In genomic region chr14:105682956-105683570, GRCh38 we compare ENCODE assay signal across 32 cellular contexts.
A peak's percentile ranks its signal among the peaks of the same experiment; 100 is the strongest.
DNase-seq lines count a peak whose midpoint lies in the region; ATAC-seq, FAIRE-seq and TF ChIP-seq lines count a peak whose summit lies in the region.
"Had no signal": no experiment of that assay in that cellular context is flagged by ENCODE, and none has a peak within 500 bp of the region (broad histone marks: within the 10 kb centered on the region; RNA-seq: fewer than 3 reads in every experiment).

No MANE protein-coding gene starts in this region.

- no peak for ATAC-seq in effector memory CD8-positive, alpha-beta T cell (replicated peaks)
- no peak for ATAC-seq in stimulated activated memory B cell treated with anti-CD40 and anti-IgM and Interleukin-4, amounts not matched to agents 10 μg/mL and 1 μg/mL and 100 μg/mL, for 72 hours
- ATAC-seq: esophagus mucosa; left lung; naive thymus-derived CD8-positive, alpha-beta T cell; stimulated activated naive CD8-positive, alpha-beta T cell treated with anti-CD3 and anti-CD28 coated beads, Interleukin-15, amount 100 ng/mL, for 72 hours; T-helper 17 cell had no signal

- no peak for TF ChIP-seq CTCF in Peyer's patch (IDR thresholded peaks at IDR 0.05)

- no peaks in the 10 kb centered on the region for H3K36me3 Mint-ChIP-seq in activated CD4-positive, alpha-beta T cell treated with anti-CD3 and anti-CD28 coated beads, Interleukin-2, amount 10 ng/mL, durations not matched to agents 7 days and 5 days (ENCODE audit: low read depth)
- H3K36me3 Mint-ChIP-seq in effector memory CD8-positive, alpha-beta T cell (ENCODE audit: insufficient read depth) = no peaks in the 10 kb centered on the region
- peaks cover 20% of the 10 kb centered on the region for H3K36me3 Mint-ChIP-seq in stimulated activated memory B cell treated with anti-CD40 and anti-IgM and Interleukin-4, amounts not matched to agents 10 μg/mL and 1 μg/mL and 100 μg/mL, for 72 hours
- H3K36me3 Mint-ChIP-seq in activated naive CD4-positive, alpha-beta T cell treated with anti-CD3 and anti-CD28 coated beads for 36 hours (ENCODE audit: low read depth) = no peaks in the 10 kb centered on the region
- H3K36me3 Mint-ChIP-seq: CD4-positive, alpha-beta memory T cell; naive thymus-derived CD8-positive, alpha-beta T cell had no signal

- FAIRE-seq in small intestine (lab: Jason Lieb, UNC) = no peak

- peaks cover 3% of the 10 kb centered on the region for H3K4me1 Mint-ChIP-seq in activated CD4-positive, alpha-beta T cell treated with anti-CD3 and anti-CD28 coated beads, Interleukin-2, amount 10 ng/mL, durations not matched to agents 7 days and 5 days
- H3K4me1 Mint-ChIP-seq in effector memory CD8-positive, alpha-beta T cell (ENCODE audit: low read depth in 2 of 2) = peaks cover 0 to 2% of the 10 kb centered on the region in 2 donors
- peaks cover 53% of the 10 kb centered on the region for H3K4me1 Mint-ChIP-seq in stimulated activated memory B cell treated with anti-CD40 and anti-IgM and Interleukin-4, amounts not matched to agents 10 μg/mL and 1 μg/mL and 100 μg/mL, for 72 hours
- no peaks in the 10 kb centered on the region for H3K4me1 Mint-ChIP-seq in activated naive CD4-positive, alpha-beta T cell treated with anti-CD3 and anti-CD28 coated beads for 36 hours (ENCODE audit: low read depth)
- H3K4me1 Mint-ChIP-seq: brain; mesothelial cell of epicardium; stimulated activated naive CD8-positive, alpha-beta T cell treated with anti-CD3 and anti-CD28 coated beads, Interleukin-15, amount 100 ng/mL, for 72 hours had no signal

- CTCF ChIA-PET in activated CD4-positive, alpha-beta T cell treated with anti-CD3 and anti-CD28 coated beads, Interleukin-2, amount 10 ng/mL, durations not matched to agents 7 days and 5 days (lab: Charles Lee) = no interaction called here
- CTCF ChIA-PET in activated naive CD4-positive, alpha-beta T cell treated with anti-CD3 and anti-CD28 coated beads for 36 hours (lab: Charles Lee) = no interaction called here

- no peak for TF ChIP-seq POLR2A in Peyer's patch (IDR thresholded peaks at IDR 0.05)

- H3K4me3 ChIP-seq in Peyer's patch (no peak overlapping the region), small intestine (ENCODE audit: low read depth in 1 of 2, low read length in 2 of 2) (no peak overlapping the region)
- H3K4me3 ChIP-seq: adrenal gland, hepatocyte, left lung, thyroid gland had no signal

- intact Hi-C loops in activated naive CD4-positive, alpha-beta T cell treated with anti-CD3 and anti-CD28 coated beads for 36 hours (cut with micrococcal nuclease) = no loop called here

- H3K27me3 Mint-ChIP-seq in activated CD4-positive, alpha-beta T cell treated with anti-CD3 and anti-CD28 coated beads, Interleukin-2, amount 10 ng/mL, durations not matched to agents 7 days and 5 days = no peaks in the 10 kb centered on the region
- H3K27me3 Mint-ChIP-seq in effector memory CD8-positive, alpha-beta T cell = no peaks in the 10 kb centered on the region
- no peaks in the 10 kb centered on the region for H3K27me3 Mint-ChIP-seq in stimulated activated memory B cell treated with anti-CD40 and anti-IgM and Interleukin-4, amounts not matched to agents 10 μg/mL and 1 μg/mL and 100 μg/mL, for 72 hours
- no peaks in the 10 kb centered on the region for H3K27me3 Mint-ChIP-seq in activated naive CD4-positive, alpha-beta T cell treated with anti-CD3 and anti-CD28 coated beads for 36 hours (ENCODE audit: low read depth)
- H3K27me3 Mint-ChIP-seq: brain; CD4-positive, alpha-beta memory T cell; naive thymus-derived CD8-positive, alpha-beta T cell; stimulated activated naive CD8-positive, alpha-beta T cell treated with anti-CD3 and anti-CD28 coated beads, Interleukin-15, amount 100 ng/mL, for 72 hours; T-helper 17 cell had no signal

- WGBS in small intestine, 3 donors = 68 to 87% (median 82%) methylated on average over 3 to 5 of the region's 5 CpGs

- no peaks in the 10 kb centered on the region for H3K9me3 ChIP-seq in Peyer's patch
- no peaks in the 10 kb centered on the region for H3K9me3 ChIP-seq in small intestine (ENCODE audit: control insufficient read depth, low read depth)
- H3K9me3 ChIP-seq: adrenal gland, left lung, thyroid gland had no signal

- H3K4me1 ChIP-seq in Peyer's patch = peaks cover 0 to 3% (median 0%) of the 10 kb centered on the region in 4 donors
- no peaks in the 10 kb centered on the region for H3K4me1 ChIP-seq in small intestine (ENCODE audit: control insufficient read depth in 2 of 2, insufficient read depth in 1 of 2, low read depth in 1 of 2, low read length in 1 of 2)
- H3K4me1 ChIP-seq: adrenal gland, left lung, thyroid gland had no signal

- H3K4me3 Mint-ChIP-seq in activated CD4-positive, alpha-beta T cell treated with anti-CD3 and anti-CD28 coated beads, Interleukin-2, amount 10 ng/mL, durations not matched to agents 7 days and 5 days = no peak overlapping the region
- no peak overlapping the region for H3K4me3 Mint-ChIP-seq in effector memory CD8-positive, alpha-beta T cell
- peak overlapping the region; percentile 91 for H3K4me3 Mint-ChIP-seq in stimulated activated memory B cell treated with anti-CD40 and anti-IgM and Interleukin-4, amounts not matched to agents 10 μg/mL and 1 μg/mL and 100 μg/mL, for 72 hours
- no peak overlapping the region for H3K4me3 Mint-ChIP-seq in activated naive CD4-positive, alpha-beta T cell treated with anti-CD3 and anti-CD28 coated beads for 36 hours
- H3K4me3 Mint-ChIP-seq: brain; CD4-positive, alpha-beta memory T cell; mesothelial cell of epicardium; stimulated activated naive CD8-positive, alpha-beta T cell treated with anti-CD3 and anti-CD28 coated beads, Interleukin-15, amount 100 ng/mL, for 72 hours; T-helper 17 cell had no signal

- H3K27ac ChIP-seq in Peyer's patch (peak overlapping the region in 2 of 4 donors; percentile 17 to 73), small intestine (ENCODE audit: low read depth in 1 of 2, low read length in 1 of 2) (peak overlapping the region in 1 of 2 donors; percentile 1)
- H3K27ac ChIP-seq: adrenal gland, hepatocyte, left lung, thyroid gland had no signal

- H3K36me3 ChIP-seq in Peyer's patch (no peaks in the 10 kb centered on the region), small intestine (ENCODE audit: control insufficient read depth in 2 of 2, insufficient read depth in 2 of 2, low read length in 2 of 2) (no peaks in the 10 kb centered on the region)
- H3K36me3 ChIP-seq: adrenal gland, left lung, thyroid gland had no signal

- peak overlapping the region; percentile 54 for H3K27ac Mint-ChIP-seq in activated CD4-positive, alpha-beta T cell treated with anti-CD3 and anti-CD28 coated beads, Interleukin-2, amount 10 ng/mL, durations not matched to agents 7 days and 5 days
- H3K27ac Mint-ChIP-seq in effector memory CD8-positive, alpha-beta T cell = peak overlapping the region; percentile 82
- H3K27ac Mint-ChIP-seq in stimulated activated memory B cell treated with anti-CD40 and anti-IgM and Interleukin-4, amounts not matched to agents 10 μg/mL and 1 μg/mL and 100 μg/mL, for 72 hours = peak overlapping the region; percentile 94
- H3K27ac Mint-ChIP-seq in activated naive CD4-positive, alpha-beta T cell treated with anti-CD3 and anti-CD28 coated beads for 36 hours = no peak overlapping the region
- H3K27ac Mint-ChIP-seq: brain; CD4-positive, alpha-beta memory T cell; mesothelial cell of epicardium; T-helper 17 cell had no signal

- H3K27me3 ChIP-seq in Peyer's patch (no peaks in the 10 kb centered on the region), small intestine (ENCODE audit: control insufficient read depth in 2 of 2, insufficient read depth in 2 of 2, low read length in 2 of 2) (no peaks in the 10 kb centered on the region)
- H3K27me3 ChIP-seq: adrenal gland, hepatocyte, left lung, thyroid gland had no signal

- H3K9me3 Mint-ChIP-seq in activated CD4-positive, alpha-beta T cell treated with anti-CD3 and anti-CD28 coated beads, Interleukin-2, amount 10 ng/mL, durations not matched to agents 7 days and 5 days = peaks cover 9% of the 10 kb centered on the region
- no peaks in the 10 kb centered on the region for H3K9me3 Mint-ChIP-seq in effector memory CD8-positive, alpha-beta T cell
- peaks cover 13% of the 10 kb centered on the region for H3K9me3 Mint-ChIP-seq in stimulated activated memory B cell treated with anti-CD40 and anti-IgM and Interleukin-4, amounts not matched to agents 10 μg/mL and 1 μg/mL and 100 μg/mL, for 72 hours
- H3K9me3 Mint-ChIP-seq in activated naive CD4-positive, alpha-beta T cell treated with anti-CD3 and anti-CD28 coated beads for 36 hours = no peaks in the 10 kb centered on the region
- H3K9me3 Mint-ChIP-seq: CD4-positive, alpha-beta memory T cell; naive thymus-derived CD8-positive, alpha-beta T cell; stimulated activated naive CD8-positive, alpha-beta T cell treated with anti-CD3 and anti-CD28 coated beads, Interleukin-15, amount 100 ng/mL, for 72 hours had no signal

- POLR2A ChIA-PET in activated CD4-positive, alpha-beta T cell treated with anti-CD3 and anti-CD28 coated beads, Interleukin-2, amount 10 ng/mL, durations not matched to agents 7 days and 5 days (lab: Charles Lee) = no interaction called here

- DNase-seq in activated CD4-positive, alpha-beta T cell treated with anti-CD3 and anti-CD28 coated beads, Interleukin-2, amount 10 ng/mL, durations not matched to agents 7 days and 5 days = no peak
- DNase-seq in activated CD4-positive, alpha-beta T cell treated with anti-CD3 and anti-CD28 coated beads, Interleukin-2, amount 50 U/mL, for 4 hours = no peak
- DNase-seq in Peyer's patch (peak in 2 of 3 donors; percentile 14 to 41), RPMI8226 (no peak), small intestine (no peak)
- DNase-seq in effector memory CD8-positive, alpha-beta T cell = no peak
- DNase-seq in activated naive CD4-positive, alpha-beta T cell treated with anti-CD3 and anti-CD28 coated beads for 36 hours = no peak
- DNase-seq: 8988T; activated CD4-positive, alpha-beta T cell treated with anti-CD3 and anti-CD28 coated beads for 48 hours; activated effector memory CD4-positive, alpha-beta T cell treated with anti-CD3 and anti-CD28 coated beads, Interleukin-2, amount 50 U/mL, for 16 hours; adrenal gland; CD4-positive, alpha-beta memory T cell; effector CD8-positive, alpha-beta T cell; foreskin melanocyte; GOT3; Kasumi-1; left lung; MV-4-11; NCI-H146; NCI-H510A treated with DMSO at 0.1 percent for 48 hours; occipital lobe; retina; stimulated activated CD4-positive, alpha-beta T cell treated with anti-CD3 and anti-CD28 coated beads, Interleukin-4, amount 100 ng/mL, for 1 hour; T-helper 17 cell; thyroid gland had no signal

Comparison
In these comparisons a context has a peak if more than half of its experiments do, and no peak if none do; other contexts are left out.
1. DNase-seq: peak in Peyer's patch (2 of 3); none in activated CD4-positive, alpha-beta T cell treated with anti-CD3 and anti-CD28 coated beads, Interleukin-2, amount 10 ng/mL, durations not matched to agents 7 days and 5 days (single experiment), activated CD4-positive, alpha-beta T cell treated with anti-CD3 and anti-CD28 coated beads, Interleukin-2, amount 50 U/mL, for 4 hours (0 of 2), effector memory CD8-positive, alpha-beta T cell (0 of 3), activated naive CD4-positive, alpha-beta T cell treated with anti-CD3 and anti-CD28 coated beads for 36 hours (single experiment), RPMI8226 (single experiment) and small intestine (single experiment).